ENCODE assay signal across 24 cellular contexts in the genomic region with DNA sequence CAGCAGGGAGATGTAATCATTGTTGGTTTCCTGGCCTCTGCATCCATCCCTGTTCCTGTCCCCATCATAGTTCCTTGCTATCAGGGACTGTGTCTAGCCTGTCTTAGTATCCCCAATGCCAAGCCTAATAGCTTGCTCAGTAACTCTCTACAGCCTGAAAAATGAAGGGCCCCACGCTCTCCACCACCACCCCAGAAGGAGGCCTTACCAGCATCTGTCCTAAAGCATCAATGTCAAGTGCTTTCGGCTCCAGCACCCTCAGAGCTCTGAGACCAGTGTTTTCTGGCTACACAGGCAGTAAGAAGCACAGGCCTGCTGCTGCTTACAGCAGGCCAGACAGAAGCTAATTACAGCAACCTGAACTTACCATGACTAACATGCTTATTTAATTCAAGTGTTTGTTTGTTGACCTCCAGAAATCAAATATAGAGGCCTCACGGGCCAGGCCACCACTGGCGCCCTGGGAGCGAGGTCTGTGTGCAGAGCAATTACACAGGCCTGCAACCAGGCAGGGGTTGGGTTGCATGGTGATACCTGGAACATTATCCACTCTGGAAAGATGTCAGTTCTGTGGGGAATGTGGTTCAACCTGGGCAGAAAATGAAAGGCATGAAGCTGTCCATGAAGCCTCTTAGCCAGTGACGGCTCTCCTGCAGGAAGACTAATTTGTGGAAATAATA.
DNase-seq lines count a peak whose midpoint lies in the region; ATAC-seq, FAIRE-seq and TF ChIP-seq lines count a peak whose summit lies in the region.
"Had no signal": no experiment of that assay in that cellular context is flagged by ENCODE, and none has a peak within 500 bp of the region (broad histone marks: within the 10 kb centered on the region; RNA-seq: fewer than 3 reads in every experiment).

No MANE protein-coding gene starts in this region.

- H3K4me2 ChIP-seq in neuronal stem cell (ENCODE audit: insufficient read depth, low read length, poor library complexity, severe bottlenecking): no peak overlapping the region
- H3K4me2 ChIP-seq: KMS-11 had no signal

- no peaks in the 10 kb centered on the region for H3K9me3 Mint-ChIP-seq in activated T-cell treated with anti-CD3 and anti-CD28 coated beads, Interleukin-2, amount 50 U/mL, for 4 hours
- H3K9me3 Mint-ChIP-seq: CD4-positive, alpha-beta T cell; HFFc6 had no signal

- no peak overlapping the region for H3K18ac ChIP-seq in neuronal stem cell (ENCODE audit: low read length)

- no CpG with 5 or more reads among the region's 6 CpGs for WGBS in neuronal stem cell (ENCODE audit: extremely low coverage in 2 of 2, insufficient read length in 2 of 2, insufficient replicate concordance in 1 of 2), 2 donors

- no peak overlapping the region for H2AFZ ChIP-seq in neuronal stem cell (ENCODE audit: low read length)

- peaks cover 2% of the 10 kb centered on the region for H3K27me3 Mint-ChIP-seq in activated T-cell treated with anti-CD3 and anti-CD28 coated beads, Interleukin-2, amount 50 U/mL, for 4 hours (ENCODE audit: low read depth)

- H3K79me1 ChIP-seq in neuronal stem cell (ENCODE audit: low read depth, low read length): no peaks in the 10 kb centered on the region

- H3K9me3 ChIP-seq in neuronal stem cell (replicated peaks in 1 of 2; ENCODE audit: control insufficient read depth in 2 of 2, insufficient read depth in 1 of 2, low read depth in 1 of 2, low read length in 2 of 2): no peaks in the 10 kb centered on the region
- H3K9me3 ChIP-seq: BE2C had no signal

- no peak overlapping the region for H3K27ac ChIP-seq in neuronal stem cell (replicated peaks; ENCODE audit: low read length)
- H3K27ac ChIP-seq: KMS-11 had no signal

- H2BK120ac ChIP-seq in neuronal stem cell (ENCODE audit: low read depth, low read length): no peak overlapping the region

- no peak for FAIRE-seq in GM12892 (lab: Jason Lieb, UNC)
- FAIRE-seq: GM12891, H1 had no signal

- peaks cover 0 to 7% (median 0%) of the 10 kb centered on the region in 3 experiments for H3K27me3 ChIP-seq in neuronal stem cell (ENCODE audit: control insufficient read depth in 3 of 3, insufficient read depth in 3 of 3, low read depth in 1 of 3, low read length in 3 of 3)

- H3K9ac ChIP-seq in neuronal stem cell (ENCODE audit: low read depth, low read length, poor library complexity): no peak overlapping the region
- H3K9ac ChIP-seq: KMS-11 had no signal

- H3K4ac ChIP-seq in neuronal stem cell (ENCODE audit: low read length): no peak overlapping the region

- peak; percentile 37 for DNase-seq in NCI-H146 (lab: John Stamatoyannopoulos, UW)
- no peak for DNase-seq in NCI-H146 treated with DMSO at 0.1 percent for 48 hours (lab: John Stamatoyannopoulos, UW; ENCODE audit: unreplicated experiment)
- peak in 2 of 3 experiments; percentile 78 to 92 for DNase-seq in NCI-H1417 (lab: John Stamatoyannopoulos, UW)
- peak; percentile 20 for DNase-seq in NCI-H2196 treated with DMSO at 0.1 percent for 48 hours (lab: John Stamatoyannopoulos, UW; ENCODE audit: unreplicated experiment)
- no peak for DNase-seq in neuronal stem cell (ENCODE audit: low spot score)
- no peak for DNase-seq in T-helper 1 cell
- DNase-seq in GM12892 (ENCODE audit: insufficient read length): no peak
- DNase-seq in activated T-cell treated with anti-CD3 and anti-CD28 coated beads, Interleukin-2, amount 50 U/mL, for 4 hours: no peak
- DNase-seq: 8988T; BE2C; Calu3; CD4-positive, alpha-beta T cell; GF-D8; HFFc6; NCI-H1092; NCI-H187 treated with DMSO at 0.1 percent for 48 hours; NCI-H446 treated with DMSO at 0.1 percent for 48 hours; NK-92 treated with Interleukin-12 subunit alpha and Interleukin-12 subunit beta, amount 100 ng/mL, for 24 hours; RPMI8226; SIG-M5; T-helper 17 cell had no signal

- no peak for ATAC-seq in activated T-cell treated with anti-CD3 and anti-CD28 coated beads, Interleukin-2, amount 50 U/mL, for 4 hours
- ATAC-seq: T-helper 17 cell had no signal

- peak overlapping the region; percentile 47 for H2AK5ac ChIP-seq in neuronal stem cell (ENCODE audit: low read depth, low read length)

- no peak overlapping the region for H2BK15ac ChIP-seq in neuronal stem cell (ENCODE audit: low read length)

- peaks cover 2% of the 10 kb centered on the region for H3K4me1 Mint-ChIP-seq in activated T-cell treated with anti-CD3 and anti-CD28 coated beads, Interleukin-2, amount 50 U/mL, for 4 hours (ENCODE audit: low read depth)

- H3K36me3 ChIP-seq in neuronal stem cell (replicated peaks in 1 of 2; ENCODE audit: control insufficient read depth in 2 of 2, insufficient read depth in 2 of 2, low read length in 2 of 2): no peaks in the 10 kb centered on the region
- H3K36me3 ChIP-seq: BE2C had no signal

- no peak overlapping the region for H3K4me3 ChIP-seq in neuronal stem cell (ENCODE audit: low read length in 2 of 2)

- H4K8ac ChIP-seq in neuronal stem cell (ENCODE audit: low read depth, low read length): no peak overlapping the region

- no peak overlapping the region for H3K14ac ChIP-seq in neuronal stem cell (ENCODE audit: low read length)

- H3K36me3 Mint-ChIP-seq in activated T-cell treated with anti-CD3 and anti-CD28 coated beads, Interleukin-2, amount 50 U/mL, for 4 hours (ENCODE audit: insufficient read depth): no peaks in the 10 kb centered on the region

- H3K4me1 ChIP-seq in neuronal stem cell (ENCODE audit: control insufficient read depth in 2 of 2, insufficient read depth in 1 of 2, low read depth in 1 of 2, low read length in 2 of 2): no peaks in the 10 kb centered on the region
- H3K4me1 ChIP-seq: BE2C had no signal

- H3K4me3 Mint-ChIP-seq in activated T-cell treated with anti-CD3 and anti-CD28 coated beads, Interleukin-2, amount 50 U/mL, for 4 hours: no peak overlapping the region
- H3K4me3 Mint-ChIP-seq: CD4-positive, alpha-beta T cell; HFFc6; T-helper 17 cell had no signal

- no peak overlapping the region for H4K91ac ChIP-seq in neuronal stem cell (ENCODE audit: low read depth, low read length, poor library complexity)

- TF ChIP-seq POLR2A in GM12892 (IDR thresholded peaks at IDR 0.05; ENCODE audit: low read depth, low read length): no peak

- H2BK5ac ChIP-seq in neuronal stem cell (ENCODE audit: low read length): no peak overlapping the region

- H2BK12ac ChIP-seq in neuronal stem cell (ENCODE audit: low read length): no peak overlapping the region

- no peak overlapping the region for H3K23ac ChIP-seq in neuronal stem cell (ENCODE audit: low read depth, low read length, poor library complexity)

Comparison
In these comparisons a context has a peak if more than half of its experiments do, and no peak if none do; other contexts are left out.
1. DNase-seq: peak in NCI-H146 (single experiment), NCI-H1417 (2 of 3) and NCI-H2196 treated with DMSO at 0.1 percent for 48 hours (single experiment); none in NCI-H146 treated with DMSO at 0.1 percent for 48 hours (single experiment), neuronal stem cell (single experiment), T-helper 1 cell (0 of 5), GM12892 (single experiment) and activated T-cell treated with anti-CD3 and anti-CD28 coated beads, Interleukin-2, amount 50 U/mL, for 4 hours (single experiment).